ENCODE assay signal across 21 cellular contexts in the genomic region with DNA sequence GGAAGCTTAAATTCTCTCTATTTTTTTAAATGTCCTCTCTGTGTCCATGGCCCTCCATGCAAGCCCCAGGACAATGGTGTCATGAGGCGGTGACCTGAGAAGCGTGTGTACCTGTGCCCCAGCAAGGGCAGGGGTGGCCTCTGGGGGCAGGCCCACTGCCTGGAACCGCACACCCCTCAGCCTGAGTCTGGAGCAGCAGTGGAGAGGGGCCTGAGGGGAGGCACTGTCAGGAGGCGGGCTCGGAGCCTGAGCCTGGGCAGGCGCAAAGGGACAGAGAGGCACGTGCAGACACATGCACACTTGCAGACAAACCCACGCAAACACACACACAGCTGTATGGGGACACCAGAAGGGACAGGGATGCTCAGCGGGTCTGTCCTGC.
DNase-seq lines count a peak whose midpoint lies in the region; FAIRE-seq and TF ChIP-seq lines count a peak whose summit lies in the region.
"Had no signal": no experiment of that assay in that cellular context is flagged by ENCODE, and none has a peak within 500 bp of the region (broad histone marks: within the 10 kb centered on the region; RNA-seq: fewer than 3 reads in every experiment).

No MANE protein-coding gene starts in this region.

- H3K4me1 Mint-ChIP-seq in endodermal cell: no peaks in the 10 kb centered on the region

- H3K27ac ChIP-seq in endodermal cell (ENCODE audit: low read depth, low read length): no peak overlapping the region
- H3K27ac ChIP-seq in brain microvascular endothelial cell: no peak overlapping the region
- H3K27ac ChIP-seq: A549, BLaER1, HL-60, KMS-11 had no signal

- in situ Hi-C loops in brain microvascular endothelial cell (cut with HindIII; ENCODE audit: low pct_ligation_motif_present, low sequenced_read_pairs): no loop called here

- no peak for FAIRE-seq in GM12892 (lab: Jason Lieb, UNC)
- FAIRE-seq: A549 had no signal

- H3K4me3 ChIP-seq in endodermal cell (ENCODE audit: low read length) (no peak overlapping the region), brain microvascular endothelial cell (ENCODE audit: low read depth, low read length) (no peak overlapping the region)
- H3K4me3 ChIP-seq: A549, BLaER1 had no signal

- intact Hi-C loops in posterior vena cava (cut with DNase I): no loop called here

- H3K27me3 Mint-ChIP-seq in endodermal cell (ENCODE audit: insufficient read depth): peaks cover 40% of the 10 kb centered on the region

- H3K36me3 Mint-ChIP-seq in endodermal cell (ENCODE audit: low read depth): peaks cover 13% of the 10 kb centered on the region
- H3K36me3 Mint-ChIP-seq: CD8-positive, alpha-beta T cell had no signal

- 91 to 97% methylated on average over 4 to 9 of the region's 9 CpGs for WGBS in endodermal cell (ENCODE audit: insufficient coverage in 1 of 2, insufficient read length in 1 of 2), 2 experiments

- TF ChIP-seq CTCF in endodermal cell (conservative IDR thresholded peaks at IDR 0.05) (no peak), brain microvascular endothelial cell (IDR thresholded peaks at IDR 0.05; ENCODE audit: low read depth, low read length, missing control alignments) (no peak)

- no peaks in the 10 kb centered on the region for H3K9me3 ChIP-seq in endodermal cell (ENCODE audit: control insufficient read depth, low read length)
- H3K9me3 ChIP-seq: A549, BLaER1 had no signal

- no peak overlapping the region for H3K27ac Mint-ChIP-seq in endodermal cell
- H3K27ac Mint-ChIP-seq: CD8-positive, alpha-beta T cell; HFFc6 had no signal

- TF ChIP-seq POLR2A in GM12892 (IDR thresholded peaks at IDR 0.05; ENCODE audit: low read depth, low read length): no peak

- no peak overlapping the region for H3K4me3 Mint-ChIP-seq in endodermal cell
- H3K4me3 Mint-ChIP-seq: CD8-positive, alpha-beta T cell; HFFc6 had no signal

- H3K9ac ChIP-seq in endodermal cell (ENCODE audit: extremely low read depth, low read length, poor library complexity, severe bottlenecking): no peak overlapping the region
- H3K9ac ChIP-seq: BLaER1, KMS-11 had no signal

- H3K36me3 ChIP-seq in endodermal cell (ENCODE audit: control insufficient read depth, insufficient read depth, low read length) (no peaks in the 10 kb centered on the region), brain microvascular endothelial cell (replicated peaks) (no peaks in the 10 kb centered on the region)
- H3K36me3 ChIP-seq: BLaER1 had no signal

- H3K4me1 ChIP-seq in endodermal cell (ENCODE audit: control insufficient read depth, insufficient read depth, low read length): no peaks in the 10 kb centered on the region
- H3K4me1 ChIP-seq: A549, BLaER1 had no signal

- H3K27me3 ChIP-seq in endodermal cell (ENCODE audit: control insufficient read depth, insufficient read depth, low read length, poor library complexity, severe bottlenecking): no peaks in the 10 kb centered on the region
- H3K27me3 ChIP-seq in brain microvascular endothelial cell (replicated peaks): no peaks in the 10 kb centered on the region

- H3K9me3 Mint-ChIP-seq in endodermal cell: no peaks in the 10 kb centered on the region
- H3K9me3 Mint-ChIP-seq: CD8-positive, alpha-beta T cell; HFFc6 had no signal

- peak; percentile 10 for DNase-seq in activated CD8-positive, alpha-beta memory T cell treated with anti-CD3 and anti-CD28 coated beads, Interleukin-2, amount 50 U/mL, for 4 hours
- no peak for DNase-seq in activated CD8-positive, alpha-beta memory T cell treated with anti-CD3 and anti-CD28 coated beads for 24 hours
- DNase-seq in GM12892 (ENCODE audit: insufficient read length): peak; percentile 12
- peak; percentile 49 for DNase-seq in endodermal cell
- peak; percentile 67 for DNase-seq in posterior vena cava (ENCODE audit: low spot score)
- no peak for DNase-seq in activated gamma-delta T cell (lab: John Stamatoyannopoulos, UW)
- DNase-seq in brain microvascular endothelial cell: no peak
- no peak for DNase-seq in OCI-M1 (lab: John Stamatoyannopoulos, UW)
- DNase-seq: Calu3; CD8-positive, alpha-beta T cell; DMS53; HFFc6; MV-4-11; NCI-H1694 treated with DMSO at 0.1 percent for 48 hours; NCI-H510A treated with DMSO at 0.1 percent for 48 hours; NCI-H774; SHP77 treated with DMSO at 0.1 percent for 48 hours had no signal

Comparison
In these comparisons a context has a peak if more than half of its experiments do, and no peak if none do; other contexts are left out.
1. DNase-seq: peak in activated CD8-positive, alpha-beta memory T cell treated with anti-CD3 and anti-CD28 coated beads, Interleukin-2, amount 50 U/mL, for 4 hours (single experiment), GM12892 (single experiment), endodermal cell (single experiment) and posterior vena cava (single experiment); none in activated CD8-positive, alpha-beta memory T cell treated with anti-CD3 and anti-CD28 coated beads for 24 hours (single experiment), activated gamma-delta T cell (single experiment), brain microvascular endothelial cell (single experiment) and OCI-M1 (single experiment).